2 cellular contexts compared by ENCODE assay signal in the genomic region with DNA sequence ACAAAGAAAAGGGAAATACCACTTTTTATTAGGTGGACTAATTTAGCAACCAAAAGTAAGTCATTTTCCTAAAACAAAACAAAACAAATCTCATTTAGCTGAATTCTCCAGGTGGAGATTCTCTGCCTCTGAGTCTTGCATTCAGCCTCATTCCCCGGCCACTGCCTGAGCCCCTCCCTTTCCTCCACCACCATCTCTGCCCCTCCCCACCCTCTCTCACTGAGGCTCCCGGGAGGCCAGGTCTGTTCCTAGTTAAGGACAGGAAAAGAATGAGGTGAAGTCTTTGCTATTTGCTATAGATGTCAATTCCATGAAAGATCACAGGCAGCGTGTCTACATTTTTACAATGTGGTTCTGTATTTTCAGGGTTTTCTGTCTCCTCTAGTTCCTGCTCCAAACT.
TF ChIP-seq lines count a peak whose summit lies in the region.

No MANE protein-coding gene starts in this region.

TF ChIP-seq in SK-N-SH, 30 proteins besides CTCF, POLR2A, EP300 and RAD21 (continued from another document):
- TF ChIP-seq PBX3 (IDR thresholded peaks at IDR 0.05) (no peak), TEAD4 (IDR thresholded peaks at IDR 0.05; ENCODE audit: borderline replicate concordance, insufficient read depth) (no peak), MEF2A (IDR thresholded peaks at IDR 0.05; ENCODE audit: borderline replicate concordance, low read depth) (no peak), FOXM1 (IDR thresholded peaks at IDR 0.05; ENCODE audit: low read depth) (no peak), RFX5 (IDR thresholded peaks at IDR 0.05; ENCODE audit: low read length) (no peak)

TF ChIP-seq in SK-N-SH treated with all-trans-retinoic acid at 6 μM for 48 hours, 23 proteins besides CTCF, POLR2A, EP300 and RAD21 (continued from another document):
- TF ChIP-seq, protein P1, sequence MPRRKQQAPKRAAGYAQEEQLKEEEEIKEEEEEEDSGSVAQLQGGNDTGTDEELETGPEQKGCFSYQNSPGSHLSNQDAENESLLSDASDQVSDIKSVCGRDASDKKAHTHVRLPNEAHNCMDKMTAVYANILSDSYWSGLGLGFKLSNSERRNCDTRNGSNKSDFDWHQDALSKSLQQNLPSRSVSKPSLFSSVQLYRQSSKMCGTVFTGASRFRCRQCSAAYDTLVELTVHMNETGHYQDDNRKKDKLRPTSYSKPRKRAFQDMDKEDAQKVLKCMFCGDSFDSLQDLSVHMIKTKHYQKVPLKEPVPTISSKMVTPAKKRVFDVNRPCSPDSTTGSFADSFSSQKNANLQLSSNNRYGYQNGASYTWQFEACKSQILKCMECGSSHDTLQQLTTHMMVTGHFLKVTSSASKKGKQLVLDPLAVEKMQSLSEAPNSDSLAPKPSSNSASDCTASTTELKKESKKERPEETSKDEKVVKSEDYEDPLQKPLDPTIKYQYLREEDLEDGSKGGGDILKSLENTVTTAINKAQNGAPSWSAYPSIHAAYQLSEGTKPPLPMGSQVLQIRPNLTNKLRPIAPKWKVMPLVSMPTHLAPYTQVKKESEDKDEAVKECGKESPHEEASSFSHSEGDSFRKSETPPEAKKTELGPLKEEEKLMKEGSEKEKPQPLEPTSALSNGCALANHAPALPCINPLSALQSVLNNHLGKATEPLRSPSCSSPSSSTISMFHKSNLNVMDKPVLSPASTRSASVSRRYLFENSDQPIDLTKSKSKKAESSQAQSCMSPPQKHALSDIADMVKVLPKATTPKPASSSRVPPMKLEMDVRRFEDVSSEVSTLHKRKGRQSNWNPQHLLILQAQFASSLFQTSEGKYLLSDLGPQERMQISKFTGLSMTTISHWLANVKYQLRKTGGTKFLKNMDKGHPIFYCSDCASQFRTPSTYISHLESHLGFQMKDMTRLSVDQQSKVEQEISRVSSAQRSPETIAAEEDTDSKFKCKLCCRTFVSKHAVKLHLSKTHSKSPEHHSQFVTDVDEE (CRISPR knock-in tag; IDR thresholded peaks at IDR 0.05) = no peak
- TF ChIP-seq CSDC2 (CRISPR knock-in tag; IDR thresholded peaks at IDR 0.05) (no peak), GLIS3 (CRISPR knock-in tag; IDR thresholded peaks at IDR 0.05) (no peak), TCF4 (CRISPR knock-in tag; IDR thresholded peaks at IDR 0.05; ENCODE audit: borderline replicate concordance) (no peak), ESRRG (CRISPR knock-in tag; IDR thresholded peaks at IDR 0.05) (no peak), ZNF8 (CRISPR knock-in tag; IDR thresholded peaks at IDR 0.05) (no peak), ARNTL (CRISPR knock-in tag; IDR thresholded peaks at IDR 0.05; ENCODE audit: borderline replicate concordance, low read depth) (no peak), ZC3H10 (CRISPR knock-in tag; IDR thresholded peaks at IDR 0.05) (no peak), PPARA (CRISPR knock-in tag; IDR thresholded peaks at IDR 0.05; ENCODE audit: borderline replicate concordance) (no peak), BACH2 (CRISPR knock-in tag; IDR thresholded peaks at IDR 0.05; ENCODE audit: borderline replicate concordance) (no peak), RARB (CRISPR knock-in tag; IDR thresholded peaks at IDR 0.05) (no peak), SNAI2 (CRISPR knock-in tag; IDR thresholded peaks at IDR 0.05) (no peak), ZNF70 (CRISPR knock-in tag; IDR thresholded peaks at IDR 0.05) (no peak), ZFP30 (CRISPR knock-in tag; IDR thresholded peaks at IDR 0.05) (no peak), ZFP3 (CRISPR knock-in tag; IDR thresholded peaks at IDR 0.05) (no peak), OSR1 (CRISPR knock-in tag; IDR thresholded peaks at IDR 0.05) (no peak)
- TF ChIP-seq, protein P2, sequence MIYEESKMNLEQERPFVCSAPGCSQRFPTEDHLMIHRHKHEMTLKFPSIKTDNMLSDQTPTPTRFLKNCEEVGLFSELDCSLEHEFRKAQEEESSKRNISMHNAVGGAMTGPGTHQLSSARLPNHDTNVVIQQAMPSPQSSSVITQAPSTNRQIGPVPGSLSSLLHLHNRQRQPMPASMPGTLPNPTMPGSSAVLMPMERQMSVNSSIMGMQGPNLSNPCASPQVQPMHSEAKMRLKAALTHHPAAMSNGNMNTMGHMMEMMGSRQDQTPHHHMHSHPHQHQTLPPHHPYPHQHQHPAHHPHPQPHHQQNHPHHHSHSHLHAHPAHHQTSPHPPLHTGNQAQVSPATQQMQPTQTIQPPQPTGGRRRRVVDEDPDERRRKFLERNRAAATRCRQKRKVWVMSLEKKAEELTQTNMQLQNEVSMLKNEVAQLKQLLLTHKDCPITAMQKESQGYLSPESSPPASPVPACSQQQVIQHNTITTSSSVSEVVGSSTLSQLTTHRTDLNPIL (CRISPR knock-in tag; IDR thresholded peaks at IDR 0.05; ENCODE audit: low read depth) = no peak
- TF ChIP-seq, protein P3, sequence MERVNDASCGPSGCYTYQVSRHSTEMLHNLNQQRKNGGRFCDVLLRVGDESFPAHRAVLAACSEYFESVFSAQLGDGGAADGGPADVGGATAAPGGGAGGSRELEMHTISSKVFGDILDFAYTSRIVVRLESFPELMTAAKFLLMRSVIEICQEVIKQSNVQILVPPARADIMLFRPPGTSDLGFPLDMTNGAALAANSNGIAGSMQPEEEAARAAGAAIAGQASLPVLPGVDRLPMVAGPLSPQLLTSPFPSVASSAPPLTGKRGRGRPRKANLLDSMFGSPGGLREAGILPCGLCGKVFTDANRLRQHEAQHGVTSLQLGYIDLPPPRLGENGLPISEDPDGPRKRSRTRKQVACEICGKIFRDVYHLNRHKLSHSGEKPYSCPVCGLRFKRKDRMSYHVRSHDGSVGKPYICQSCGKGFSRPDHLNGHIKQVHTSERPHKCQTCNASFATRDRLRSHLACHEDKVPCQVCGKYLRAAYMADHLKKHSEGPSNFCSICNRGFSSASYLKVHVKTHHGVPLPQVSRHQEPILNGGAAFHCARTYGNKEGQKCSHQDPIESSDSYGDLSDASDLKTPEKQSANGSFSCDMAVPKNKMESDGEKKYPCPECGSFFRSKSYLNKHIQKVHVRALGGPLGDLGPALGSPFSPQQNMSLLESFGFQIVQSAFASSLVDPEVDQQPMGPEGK (CRISPR knock-in tag; IDR thresholded peaks at IDR 0.05; ENCODE audit: borderline replicate concordance) = no peak
TF ChIP-seq in SK-N-SH treated with all-trans-retinoic acid at 6 μM for 48 hours: peak in this region for 0.
